In the genomic region with DNA sequence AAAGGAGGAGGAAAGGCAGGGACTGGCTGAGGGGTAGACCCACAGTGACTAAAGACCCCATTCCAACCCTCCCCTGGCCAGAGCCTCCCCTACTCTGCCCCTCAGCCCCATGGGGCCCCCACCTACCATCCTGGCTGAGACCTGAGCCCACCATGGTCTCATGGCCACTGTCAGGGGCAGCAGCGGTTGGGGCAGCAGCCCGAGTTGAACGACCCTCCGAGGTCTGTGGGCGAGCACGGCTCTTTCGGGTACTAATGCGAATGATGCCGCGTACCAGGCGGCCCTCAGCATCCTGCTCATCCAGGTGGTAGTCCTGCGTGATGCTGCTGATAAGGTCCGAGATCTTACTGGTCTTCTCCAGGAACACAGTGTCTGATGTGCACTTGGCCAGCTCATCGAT, we compare ENCODE assay signal across 24 cellular contexts. TPM values are rescaled to one million over a fixed set of nuclear protein-coding genes. Genes with fewer than 3 reads are reported as not detected.
DNase-seq lines count a peak whose midpoint lies in the region; ATAC-seq, FAIRE-seq and TF ChIP-seq lines count a peak whose summit lies in the region.
"Had no signal": no experiment of that assay in that cellular context is flagged by ENCODE, and none has a peak within 500 bp of the region (broad histone marks: within the 10 kb centered on the region; RNA-seq: fewer than 3 reads in every experiment).

No MANE protein-coding gene starts in this region.

- in situ Hi-C loops in HepG2 (cut with HindIII; ENCODE audit: extremely low pct_ligation_motif_present, low pct_unique_long_range_greater_than_20kb), result no loop called here

- no peak; the same call in 2 of the 3 replicates for ATAC-seq in HepG2
- no peak for ATAC-seq in right lobe of liver

- DNase-seq in HepG2 (ENCODE audit: low spot score) (no peak), right lobe of liver (no peak), type B pancreatic cell (ENCODE audit: extremely low spot score, unreplicated experiment) (no peak), cardiac septum (ENCODE audit: low spot score) (no peak), GM12892 (ENCODE audit: insufficient read length) (no peak), adrenal gland (no peak)
- DNase-seq: 8988T; ACHN; AML-193; BE2C; C1 segment of cervical spinal cord; Calu3; CD4-positive, alpha-beta memory T cell; COR-L47; DMS153; DND-41; H7; HCEC 1CT had no signal

- H3K36me3 Mint-ChIP-seq in type B pancreatic cell, result peaks cover 5% of the 10 kb centered on the region

- H3K27me3 ChIP-seq in HepG2 (ENCODE audit: control insufficient read depth in 1 of 2, insufficient read depth in 2 of 2, low read length in 2 of 2) (no peaks in the 10 kb centered on the region), right lobe of liver (no peaks in the 10 kb centered on the region), endocrine pancreas (ENCODE audit: control insufficient read depth, insufficient read depth, low read length) (no peaks in the 10 kb centered on the region), adrenal gland (no peaks in the 10 kb centered on the region)
- H3K27me3 ChIP-seq: BE2C had no signal

- no peaks in the 10 kb centered on the region for H4K20me1 ChIP-seq in HepG2 (ENCODE audit: insufficient read depth, low read length)

- no peak for FAIRE-seq in HepG2 (lab: Jason Lieb, UNC)
- FAIRE-seq in GM12892 (lab: Jason Lieb, UNC), result no peak
- FAIRE-seq: A549, G401.6, GM19239, H1 had no signal

- H3K4me3 ChIP-seq in HepG2 (replicated peaks in 1 of 3; ENCODE audit: insufficient read depth in 1 of 3, low read depth in 2 of 3, low read length in 3 of 3), result no peak overlapping the region
- H3K4me3 ChIP-seq in right lobe of liver, result no peak overlapping the region
- no peak overlapping the region for H3K4me3 ChIP-seq in endocrine pancreas (ENCODE audit: control insufficient read depth, insufficient read depth, low read length)
- H3K4me3 ChIP-seq in adrenal gland, result no peak overlapping the region
- H3K4me3 ChIP-seq: A549, GM23248 had no signal

- H3K9me3 ChIP-seq in HepG2 (ENCODE audit: low read length), result no peaks in the 10 kb centered on the region
- no peaks in the 10 kb centered on the region for H3K9me3 ChIP-seq in right lobe of liver
- no peaks in the 10 kb centered on the region for H3K9me3 ChIP-seq in endocrine pancreas (ENCODE audit: control insufficient read depth, low read length)
- no peaks in the 10 kb centered on the region for H3K9me3 ChIP-seq in adrenal gland (replicated peaks in 1 of 3)
- H3K9me3 ChIP-seq: A549, BE2C had no signal

- no peak for TF ChIP-seq CTCF in HepG2 (CRISPR knock-in tag; IDR thresholded peaks at IDR 0.05)
- no peak for TF ChIP-seq CTCF in right lobe of liver (IDR thresholded peaks at IDR 0.05)
- TF ChIP-seq CTCF in type B pancreatic cell (conservative IDR thresholded peaks at IDR 0.05), result no peak
- no peak for TF ChIP-seq CTCF in adrenal gland (IDR thresholded peaks at IDR 0.05)

- TF ChIP-seq EP300 in HepG2 (IDR thresholded peaks at IDR 0.05; ENCODE audit: low read depth in 2 of 2, low read length in 2 of 2) (no peak), HepG2 (CRISPR knock-in tag; IDR thresholded peaks at IDR 0.05; ENCODE audit: borderline replicate concordance) (no peak)

- H3K36me3 ChIP-seq in HepG2 (replicated peaks in 1 of 2; ENCODE audit: control insufficient read depth in 1 of 2, insufficient read depth in 2 of 2, low read length in 2 of 2), result peaks cover under 1 to 2% of the 10 kb centered on the region in 2 experiments; a peak in 3 of 5 replicates
- no peaks in the 10 kb centered on the region for H3K36me3 ChIP-seq in right lobe of liver
- H3K36me3 ChIP-seq in endocrine pancreas (ENCODE audit: control insufficient read depth, insufficient read depth, low read length), result no peaks in the 10 kb centered on the region
- peaks cover 0 to 8% of the 10 kb centered on the region in 2 donors for H3K36me3 ChIP-seq in adrenal gland (replicated peaks in 1 of 2)
- H3K36me3 ChIP-seq: BE2C had no signal

- H3K4me3 Mint-ChIP-seq in type B pancreatic cell, result no peak overlapping the region
- H3K4me3 Mint-ChIP-seq: CD4-positive, alpha-beta memory T cell had no signal

- H3K9ac ChIP-seq in HepG2 (ENCODE audit: insufficient read depth, low read depth, low read length), result no peak overlapping the region
- peak overlapping the region; percentile 55 for H3K9ac ChIP-seq in endocrine pancreas (ENCODE audit: control insufficient read depth, insufficient read depth, low read length)
- H3K9ac ChIP-seq: GM23248 had no signal

- intact Hi-C loops in HepG2 (cut with micrococcal nuclease; ENCODE audit: unreplicated experiment), result no loop called here
- intact Hi-C loops in right lobe of liver (cut with DNase I), result no loop called here
- intact Hi-C loops in cardiac septum (cut with DNase I), result no loop called here
- intact Hi-C loops in adrenal gland (cut with DNase I), result no loop called here

- CTCF ChIA-PET in HepG2 (lab: Yijun Ruan, JAX; ENCODE audit: low intra/inter-chr PET ratio, low total read pairs), result no interaction called here

- H3K4me2 ChIP-seq in HepG2 (ENCODE audit: low read depth, low read length), result no peak overlapping the region
- H3K4me2 ChIP-seq: A549 had no signal

- H3K27me3 Mint-ChIP-seq in type B pancreatic cell, result peaks cover 6% of the 10 kb centered on the region
- H3K27me3 Mint-ChIP-seq: CD4-positive, alpha-beta memory T cell had no signal

- 100% methylated on average over 1 of the region's 14 CpGs for WGBS in HepG2 (ENCODE audit: low lambda C conversion rate)
- no CpG with 5 or more reads among the region's 14 CpGs for WGBS in right lobe of liver (ENCODE audit: insufficient coverage, low coverage, low lambda C conversion rate, missing lambda C conversion rate)
- 81 to 100% (median 95%) methylated on average over 3 to 14 of the region's 14 CpGs for WGBS in adrenal gland, 4 donors

- no TSS peak for BruUV-seq in HepG2 (replicated peaks; lab: Mats Ljungman, UMichigan)

- TF ChIP-seq POLR2A in HepG2 (IDR thresholded peaks at IDR 0.05; ENCODE audit: insufficient read depth in 1 of 2, low read depth in 2 of 2, low read length in 2 of 2), result no peak
- TF ChIP-seq POLR2A in right lobe of liver (IDR thresholded peaks at IDR 0.05), result no peak
- TF ChIP-seq POLR2A in GM12892 (IDR thresholded peaks at IDR 0.05; ENCODE audit: low read depth, low read length), result no peak
- no peak for TF ChIP-seq POLR2A in adrenal gland (IDR thresholded peaks at IDR 0.05)

- H3K27ac Mint-ChIP-seq in type B pancreatic cell, result peak overlapping the region; percentile 67

- H3K79me2 ChIP-seq in HepG2 (ENCODE audit: insufficient read depth, low read length), result no peaks in the 10 kb centered on the region

- H2AFZ ChIP-seq in HepG2 (ENCODE audit: low read length), result no peak overlapping the region
- H2AFZ ChIP-seq: GM23248 had no signal

- TF ChIP-seq RAD21 in HepG2 (CRISPR knock-in tag; IDR thresholded peaks at IDR 0.05), result no peak

- H3K4me1 ChIP-seq in HepG2 (ENCODE audit: insufficient read depth, low read length) (peaks cover 49% of the 10 kb centered on the region), right lobe of liver (peaks cover 0 to 41% (median 19%) of the 10 kb centered on the region in 4 donors), endocrine pancreas (ENCODE audit: control insufficient read depth, insufficient read depth, low read length) (no peaks in the 10 kb centered on the region), adrenal gland (replicated peaks in 1 of 2) (peaks cover 6 to 9% of the 10 kb centered on the region in 2 donors)
- H3K4me1 ChIP-seq: A549, BE2C had no signal

- peaks cover under 1% of the 10 kb centered on the region for H3K9me3 Mint-ChIP-seq in type B pancreatic cell
- H3K9me3 Mint-ChIP-seq: CD4-positive, alpha-beta memory T cell had no signal

- POLR2A ChIA-PET in HepG2 (lab: Yijun Ruan, JAX), result interaction anchor here (1.0 kb wide), 1 partner anchor 51 kb away, joined by 5 read pairs; a partner anchor contains a TSS

- H3K27ac ChIP-seq in HepG2 (ENCODE audit: extremely low read length, insufficient read depth, low read length) (no peak overlapping the region), right lobe of liver (no peak overlapping the region), adrenal gland (no peak overlapping the region)
- H3K27ac ChIP-seq: A549, GM23248 had no signal

- peaks cover 5% of the 10 kb centered on the region for H3K4me1 Mint-ChIP-seq in type B pancreatic cell (ENCODE audit: unreplicated experiment)
- H3K4me1 Mint-ChIP-seq: CD4-positive, alpha-beta memory T cell had no signal

RNA-seq across cellular contexts. Expression of a gene that starts 9.1 kb away (rescaled TPM):
- total RNA-seq in HepG2 (2016; rRNA removed; fragmentation: Illumina TruSeq; extraction: Trizol), result 1.9 and 2.4 TPM in 2 replicates
- total RNA-seq in HepG2 (2016; cell fraction: cytosol; rRNA removed; fragmentation: Illumina TruSeq; extraction: Trizol; ENCODE audit: low read depth), result 0.61 and 1.1 TPM in 2 replicates
- total RNA-seq in HepG2 (2016; cell fraction: insoluble cytoplasmic fraction; rRNA removed; fragmentation: Illumina TruSeq; extraction: Trizol), result 1.6 and 2.1 TPM in 2 replicates
- total RNA-seq in HepG2 (2016; cell fraction: membrane; rRNA removed; fragmentation: Illumina TruSeq; extraction: Trizol), result 2.0 and 2.1 TPM in 2 replicates
- total RNA-seq in HepG2 (2016; cell fraction: nucleus; rRNA removed; fragmentation: Illumina TruSeq; extraction: Trizol), result 0.75 and 1.1 TPM in 2 replicates
- polyA plus RNA-seq in HepG2 (2011; rRNA removed), result 4.9 and 7.4 TPM in 2 replicates
- polyA plus RNA-seq in HepG2 (2011; cell fraction: cytosol; rRNA removed), result 4.3 and 6.8 TPM in 2 replicates
- 5.9 and 7.2 TPM in 2 replicates for polyA plus RNA-seq in HepG2 (2011; cell fraction: nucleus; rRNA removed)
- 4.8 and 6.0 TPM in 2 replicates for polyA plus RNA-seq in HepG2 (2012)
- 0.87 and 0.94 TPM in 2 replicates for polyA plus RNA-seq in HepG2 (2016; cell fraction: cytosol; fragmentation: Illumina TruSeq; extraction: Trizol; ENCODE audit: low read depth)
- polyA plus RNA-seq in HepG2 (2016; cell fraction: insoluble cytoplasmic fraction; fragmentation: Illumina TruSeq; extraction: Trizol; ENCODE audit: low read depth), result 2.0 and 2.7 TPM in 2 replicates
- polyA plus RNA-seq in HepG2 (2016; cell fraction: membrane; fragmentation: Illumina TruSeq; extraction: Trizol; ENCODE audit: low read depth), result 1.6 and 2.0 TPM in 2 replicates
- polyA plus RNA-seq in HepG2 (2016; cell fraction: nucleus; fragmentation: Illumina TruSeq; extraction: Trizol; ENCODE audit: insufficient read depth, low read depth), result 2.9 and 3.3 TPM in 2 replicates
- polyA minus RNA-seq in HepG2 (2011; rRNA and poly(A)+ RNA removed; ENCODE audit: low replicate concordance), result 12.8 TPM in 1 of 2 replicates, not detected in the other
- 4.2 and 4.4 TPM in 2 replicates for polyA minus RNA-seq in HepG2 (2011; cell fraction: cytosol; rRNA and poly(A)+ RNA removed)
- polyA minus RNA-seq in HepG2 (2011; cell fraction: nucleus; rRNA and poly(A)+ RNA removed), result 1.3 and 2.0 TPM in 2 replicates
- 1 to 10 TPM; 1.1 to 4.1 (median 2.5) TPM for total RNA-seq in right lobe of liver
- total RNA-seq in type B pancreatic cell (ENCODE audit: low replicate concordance), result 12.2 and 26.9 TPM in 2 replicates
- total RNA-seq in cardiac septum, result not detected
- 0.15 TPM for polyA plus RNA-seq in GM12892 (2012; ENCODE audit: missing spikeins)
- total RNA-seq in adrenal gland, result 1 to 10 TPM in 6 of 8 donors, under 1 TPM in 2; 0.53 to 4.0 (median 1.5) TPM
- polyA plus RNA-seq in adrenal gland, result under 1 TPM; 0.15 to 0.56 (median 0.54) TPM
- total RNA-seq: GM23248 had no signal
- polyA plus RNA-seq: A549, GM23248 had no signal

RNA-seq across cellular contexts. Expression of a gene that starts 29.7 kb away (rescaled TPM):
- total RNA-seq in HepG2 (2016; rRNA removed; fragmentation: Illumina TruSeq; extraction: Trizol), result 104 and 126 TPM in 2 replicates
- 35.7 TPM in 2 replicates for total RNA-seq in HepG2 (2016; cell fraction: cytosol; rRNA removed; fragmentation: Illumina TruSeq; extraction: Trizol; ENCODE audit: low read depth)
- 105 and 106 TPM in 2 replicates for total RNA-seq in HepG2 (2016; cell fraction: insoluble cytoplasmic fraction; rRNA removed; fragmentation: Illumina TruSeq; extraction: Trizol)
- total RNA-seq in HepG2 (2016; cell fraction: membrane; rRNA removed; fragmentation: Illumina TruSeq; extraction: Trizol), result 36.4 and 37.7 TPM in 2 replicates
- 45.3 and 49.3 TPM in 2 replicates for total RNA-seq in HepG2 (2016; cell fraction: nucleus; rRNA removed; fragmentation: Illumina TruSeq; extraction: Trizol)
- polyA plus RNA-seq in HepG2 (2011; rRNA removed), result 34.7 and 41.0 TPM in 2 replicates
- polyA plus RNA-seq in HepG2 (2011; cell fraction: cytosol; rRNA removed), result 35.9 and 39.4 TPM in 2 replicates
- 28.6 and 31.4 TPM in 2 replicates for polyA plus RNA-seq in HepG2 (2011; cell fraction: nucleus; rRNA removed)
- polyA plus RNA-seq in HepG2 (2012), result 88.2 and 90.3 TPM in 2 replicates
- 25.8 and 26.9 TPM in 2 replicates for polyA plus RNA-seq in HepG2 (2016; cell fraction: cytosol; fragmentation: Illumina TruSeq; extraction: Trizol; ENCODE audit: low read depth)
- polyA plus RNA-seq in HepG2 (2016; cell fraction: insoluble cytoplasmic fraction; fragmentation: Illumina TruSeq; extraction: Trizol; ENCODE audit: low read depth), result 192 and 219 TPM in 2 replicates
- polyA plus RNA-seq in HepG2 (2016; cell fraction: membrane; fragmentation: Illumina TruSeq; extraction: Trizol; ENCODE audit: low read depth), result 34.2 and 35.5 TPM in 2 replicates
- 129 and 135 TPM in 2 replicates for polyA plus RNA-seq in HepG2 (2016; cell fraction: nucleus; fragmentation: Illumina TruSeq; extraction: Trizol; ENCODE audit: insufficient read depth, low read depth)
- 24.1 and 33.6 TPM in 2 replicates for polyA minus RNA-seq in HepG2 (2011; rRNA and poly(A)+ RNA removed; ENCODE audit: low replicate concordance)
- polyA minus RNA-seq in HepG2 (2011; cell fraction: cytosol; rRNA and poly(A)+ RNA removed), result 34.1 and 35.1 TPM in 2 replicates
- 20.3 and 24.9 TPM in 2 replicates for polyA minus RNA-seq in HepG2 (2011; cell fraction: nucleus; rRNA and poly(A)+ RNA removed)
- total RNA-seq in right lobe of liver, result 10 to 100 TPM; 40.9 to 60.8 (median 48.4) TPM
- 73.4 and 82.7 TPM in 2 replicates for total RNA-seq in type B pancreatic cell (ENCODE audit: low replicate concordance)
- 55.5 TPM for total RNA-seq in cardiac septum
- polyA plus RNA-seq in GM12892 (2012; ENCODE audit: missing spikeins), result 48.0 TPM
- 100 to 1,000 TPM in 4 of 8 donors, 10 to 100 TPM in 4; 63.3 to 232 (median 101) TPM for total RNA-seq in adrenal gland
- 100 to 1,000 TPM in 1 of 3 donors, 10 to 100 TPM in 2; 66.6 to 257 (median 88.1) TPM for polyA plus RNA-seq in adrenal gland

RNA-seq across cellular contexts. Expression of a gene that starts 37.4 kb away (rescaled TPM):
- total RNA-seq in HepG2 (2016; rRNA removed; fragmentation: Illumina TruSeq; extraction: Trizol) (71.6 and 72.5 TPM in 2 replicates), right lobe of liver (10 to 100 TPM; 25.6 to 69.6 (median 43.0) TPM), type B pancreatic cell (ENCODE audit: low replicate concordance) (6.8 and 7.2 TPM in 2 replicates), cardiac septum (5.7 TPM), adrenal gland (10 to 100 TPM in 6 of 8 donors, 1 to 10 TPM in 2; 7.1 to 62.7 (median 14.9) TPM)
- 32.2 and 34.7 TPM in 2 replicates for total RNA-seq in HepG2 (2016; cell fraction: cytosol; rRNA removed; fragmentation: Illumina TruSeq; extraction: Trizol; ENCODE audit: low read depth)
- 72.9 and 77.8 TPM in 2 replicates for total RNA-seq in HepG2 (2016; cell fraction: insoluble cytoplasmic fraction; rRNA removed; fragmentation: Illumina TruSeq; extraction: Trizol)
- 42.2 and 44.8 TPM in 2 replicates for total RNA-seq in HepG2 (2016; cell fraction: membrane; rRNA removed; fragmentation: Illumina TruSeq; extraction: Trizol)
- total RNA-seq in HepG2 (2016; cell fraction: nucleus; rRNA removed; fragmentation: Illumina TruSeq; extraction: Trizol), result 49.1 and 51.4 TPM in 2 replicates
- polyA plus RNA-seq in HepG2 (2011; rRNA removed) (133 and 203 TPM in 2 replicates), adrenal gland (1 to 10 TPM; 7.6 to 8.3 (median 8.0) TPM)
- polyA plus RNA-seq in HepG2 (2011; cell fraction: cytosol; rRNA removed), result 120 and 167 TPM in 2 replicates
- polyA plus RNA-seq in HepG2 (2011; cell fraction: nucleus; rRNA removed), result 160 and 185 TPM in 2 replicates
- polyA plus RNA-seq in HepG2 (2012), result 94.7 and 125 TPM in 2 replicates
- polyA plus RNA-seq in HepG2 (2016; cell fraction: cytosol; fragmentation: Illumina TruSeq; extraction: Trizol; ENCODE audit: low read depth), result 14.5 and 14.6 TPM in 2 replicates
- 86.2 and 93.6 TPM in 2 replicates for polyA plus RNA-seq in HepG2 (2016; cell fraction: insoluble cytoplasmic fraction; fragmentation: Illumina TruSeq; extraction: Trizol; ENCODE audit: low read depth)
- 17.4 and 19.6 TPM in 2 replicates for polyA plus RNA-seq in HepG2 (2016; cell fraction: membrane; fragmentation: Illumina TruSeq; extraction: Trizol; ENCODE audit: low read depth)
- 81.0 and 96.9 TPM in 2 replicates for polyA plus RNA-seq in HepG2 (2016; cell fraction: nucleus; fragmentation: Illumina TruSeq; extraction: Trizol; ENCODE audit: insufficient read depth, low read depth)
- polyA minus RNA-seq in HepG2 (2011; rRNA and poly(A)+ RNA removed; ENCODE audit: low replicate concordance), result 0.21 and 413 TPM in 2 replicates
- polyA minus RNA-seq in HepG2 (2011; cell fraction: cytosol; rRNA and poly(A)+ RNA removed), result 175 and 182 TPM in 2 replicates
- 42.6 and 49.5 TPM in 2 replicates for polyA minus RNA-seq in HepG2 (2011; cell fraction: nucleus; rRNA and poly(A)+ RNA removed)
- polyA plus RNA-seq in GM12892 (2012; ENCODE audit: missing spikeins), result not detected
- total RNA-seq: Calu3; CD4-positive, alpha-beta memory T cell; GM23248; H1; H7 had no signal
- polyA plus RNA-seq: A549; CD4-positive, alpha-beta memory T cell; GM23248; H1 had no signal

RNA-seq across cellular contexts. Expression of a gene that starts 42.3 kb away (rescaled TPM):
- total RNA-seq in HepG2 (2016; rRNA removed; fragmentation: Illumina TruSeq; extraction: Trizol) (35.6 and 42.0 TPM in 2 replicates), right lobe of liver (10 to 100 TPM in 2 of 6 experiments, 1 to 10 TPM in 4; 2.0 to 24.8 (median 6.7) TPM), type B pancreatic cell (ENCODE audit: low replicate concordance) (39.2 and 52.3 TPM in 2 replicates), cardiac septum (42.2 TPM), adrenal gland (10 to 100 TPM in 3 of 8 donors, 1 to 10 TPM in 5; 3.9 to 27.8 (median 6.5) TPM)
- total RNA-seq in HepG2 (2016; cell fraction: cytosol; rRNA removed; fragmentation: Illumina TruSeq; extraction: Trizol; ENCODE audit: low read depth), result 45.9 and 49.6 TPM in 2 replicates
- total RNA-seq in HepG2 (2016; cell fraction: insoluble cytoplasmic fraction; rRNA removed; fragmentation: Illumina TruSeq; extraction: Trizol), result 32.9 and 43.5 TPM in 2 replicates
- total RNA-seq in HepG2 (2016; cell fraction: membrane; rRNA removed; fragmentation: Illumina TruSeq; extraction: Trizol), result 78.4 and 79.4 TPM in 2 replicates
- total RNA-seq in HepG2 (2016; cell fraction: nucleus; rRNA removed; fragmentation: Illumina TruSeq; extraction: Trizol), result 20.2 and 26.8 TPM in 2 replicates
- polyA plus RNA-seq in HepG2 (2011; rRNA removed) (158 and 166 TPM in 2 replicates), adrenal gland (10 to 100 TPM in 1 of 3 donors, 1 to 10 TPM in 2; 4.6 to 11.1 (median 9.0) TPM)
- polyA plus RNA-seq in HepG2 (2011; cell fraction: cytosol; rRNA removed), result 196 and 254 TPM in 2 replicates
- 52.2 and 66.1 TPM in 2 replicates for polyA plus RNA-seq in HepG2 (2011; cell fraction: nucleus; rRNA removed)
- 56.7 and 66.7 TPM in 2 replicates for polyA plus RNA-seq in HepG2 (2012)
- 79.2 and 85.4 TPM in 2 replicates for polyA plus RNA-seq in HepG2 (2016; cell fraction: cytosol; fragmentation: Illumina TruSeq; extraction: Trizol; ENCODE audit: low read depth)
- polyA plus RNA-seq in HepG2 (2016; cell fraction: insoluble cytoplasmic fraction; fragmentation: Illumina TruSeq; extraction: Trizol; ENCODE audit: low read depth), result 57.7 and 57.9 TPM in 2 replicates
- polyA plus RNA-seq in HepG2 (2016; cell fraction: membrane; fragmentation: Illumina TruSeq; extraction: Trizol; ENCODE audit: low read depth), result 101 and 110 TPM in 2 replicates
- 41.5 and 46.3 TPM in 2 replicates for polyA plus RNA-seq in HepG2 (2016; cell fraction: nucleus; fragmentation: Illumina TruSeq; extraction: Trizol; ENCODE audit: insufficient read depth, low read depth)
- polyA minus RNA-seq in HepG2 (2011; rRNA and poly(A)+ RNA removed; ENCODE audit: low replicate concordance), result 0.21 and 97.7 TPM in 2 replicates
- 44.5 and 48.8 TPM in 2 replicates for polyA minus RNA-seq in HepG2 (2011; cell fraction: cytosol; rRNA and poly(A)+ RNA removed)
- polyA minus RNA-seq in HepG2 (2011; cell fraction: nucleus; rRNA and poly(A)+ RNA removed), result 41.1 and 55.3 TPM in 2 replicates
- not detected for polyA plus RNA-seq in GM12892 (2012; ENCODE audit: missing spikeins)
- total RNA-seq: CD4-positive, alpha-beta memory T cell had no signal
- polyA plus RNA-seq: CD4-positive, alpha-beta memory T cell had no signal

RNA-seq across cellular contexts. Expression of a gene that starts 50.9 kb away (rescaled TPM):
- total RNA-seq in HepG2 (2016; rRNA removed; fragmentation: Illumina TruSeq; extraction: Trizol) (11.0 and 12.5 TPM in 2 replicates), right lobe of liver (1 to 10 TPM; 6.0 to 8.1 (median 7.1) TPM), type B pancreatic cell (ENCODE audit: low replicate concordance) (19.2 and 23.7 TPM in 2 replicates), cardiac septum (6.4 TPM), adrenal gland (10 to 100 TPM; 10.8 to 22.2 (median 14.9) TPM)
- 1.6 and 3.3 TPM in 2 replicates for total RNA-seq in HepG2 (2016; cell fraction: cytosol; rRNA removed; fragmentation: Illumina TruSeq; extraction: Trizol; ENCODE audit: low read depth)
- 11.4 and 14.1 TPM in 2 replicates for total RNA-seq in HepG2 (2016; cell fraction: insoluble cytoplasmic fraction; rRNA removed; fragmentation: Illumina TruSeq; extraction: Trizol)
- total RNA-seq in HepG2 (2016; cell fraction: membrane; rRNA removed; fragmentation: Illumina TruSeq; extraction: Trizol), result 8.6 and 9.5 TPM in 2 replicates
- total RNA-seq in HepG2 (2016; cell fraction: nucleus; rRNA removed; fragmentation: Illumina TruSeq; extraction: Trizol), result 9.7 and 10.0 TPM in 2 replicates
- polyA plus RNA-seq in HepG2 (2011; rRNA removed) (6.8 and 8.3 TPM in 2 replicates), adrenal gland (10 to 100 TPM in 2 of 3 donors, 1 to 10 TPM in 1; 9.2 to 36.7 (median 22.1) TPM)
- polyA plus RNA-seq in HepG2 (2011; cell fraction: cytosol; rRNA removed), result 5.6 TPM in 2 replicates
- 12.9 and 16.4 TPM in 2 replicates for polyA plus RNA-seq in HepG2 (2011; cell fraction: nucleus; rRNA removed)
- 7.4 and 8.5 TPM in 2 replicates for polyA plus RNA-seq in HepG2 (2012)
- 3.5 and 4.5 TPM in 2 replicates for polyA plus RNA-seq in HepG2 (2016; cell fraction: cytosol; fragmentation: Illumina TruSeq; extraction: Trizol; ENCODE audit: low read depth)
- 12.3 and 14.3 TPM in 2 replicates for polyA plus RNA-seq in HepG2 (2016; cell fraction: insoluble cytoplasmic fraction; fragmentation: Illumina TruSeq; extraction: Trizol; ENCODE audit: low read depth)
- 6.7 and 7.6 TPM in 2 replicates for polyA plus RNA-seq in HepG2 (2016; cell fraction: membrane; fragmentation: Illumina TruSeq; extraction: Trizol; ENCODE audit: low read depth)
- polyA plus RNA-seq in HepG2 (2016; cell fraction: nucleus; fragmentation: Illumina TruSeq; extraction: Trizol; ENCODE audit: insufficient read depth, low read depth), result 18.7 and 22.1 TPM in 2 replicates
- 9.9 and 10.4 TPM in 2 replicates for polyA minus RNA-seq in HepG2 (2011; rRNA and poly(A)+ RNA removed; ENCODE audit: low replicate concordance)
- 4.6 and 4.9 TPM in 2 replicates for polyA minus RNA-seq in HepG2 (2011; cell fraction: cytosol; rRNA and poly(A)+ RNA removed)
- 9.9 and 10.8 TPM in 2 replicates for polyA minus RNA-seq in HepG2 (2011; cell fraction: nucleus; rRNA and poly(A)+ RNA removed)
- 6.0 TPM for polyA plus RNA-seq in GM12892 (2012; ENCODE audit: missing spikeins)
